ENCODE assay signal across 16 cellular contexts in genomic region chr12:106804668-106805067, GRCh38. TPM values are rescaled to one million over a fixed set of nuclear protein-coding genes. Genes with fewer than 3 reads are reported as not detected.
DNase-seq lines count a peak whose midpoint lies in the region; ATAC-seq and TF ChIP-seq lines count a peak whose summit lies in the region.
"Had no signal": no experiment of that assay in that cellular context is flagged by ENCODE, and none has a peak within 500 bp of the region (broad histone marks: within the 10 kb centered on the region; RNA-seq: fewer than 3 reads in every experiment).

No MANE protein-coding gene starts in this region.

- H3K27me3 ChIP-seq in CD4-positive, alpha-beta memory T cell (ENCODE audit: insufficient read depth, low read length) = no peaks in the 10 kb centered on the region
- H3K27me3 ChIP-seq: BLaER1 treated with 17β-estradiol and CSF1 and Interleukin-3, amounts not matched to agents 10 nM and 100 nM had no signal

- no peaks in the 10 kb centered on the region for H3K9me3 Mint-ChIP-seq in CD4-positive, alpha-beta memory T cell
- H3K9me3 Mint-ChIP-seq in WTC11 = no peaks in the 10 kb centered on the region
- H3K9me3 Mint-ChIP-seq: CD4-positive, CD25-positive, alpha-beta regulatory T cell had no signal

- no peaks in the 10 kb centered on the region for H3K27me3 Mint-ChIP-seq in CD4-positive, alpha-beta memory T cell
- H3K27me3 Mint-ChIP-seq in WTC11 (ENCODE audit: low read depth) = no peaks in the 10 kb centered on the region
- H3K27me3 Mint-ChIP-seq: CD4-positive, CD25-positive, alpha-beta regulatory T cell had no signal

- H3K9me3 ChIP-seq in CD4-positive, alpha-beta memory T cell (ENCODE audit: control insufficient read depth in 1 of 2, low read length in 2 of 2) = no peaks in the 10 kb centered on the region
- H3K9me3 ChIP-seq in mucosa of descending colon = no peaks in the 10 kb centered on the region
- H3K9me3 ChIP-seq: BLaER1 treated with 17β-estradiol and CSF1 and Interleukin-3, amounts not matched to agents 10 nM and 100 nM had no signal

- H3K36me3 ChIP-seq in CD4-positive, alpha-beta memory T cell (ENCODE audit: insufficient read depth, low read length) = no peaks in the 10 kb centered on the region
- H3K36me3 ChIP-seq in mucosa of descending colon (ENCODE audit: low read depth) = no peaks in the 10 kb centered on the region

- peaks cover 0 to 7% (median 3%) of the 10 kb centered on the region in 4 donors for H3K4me1 Mint-ChIP-seq in CD4-positive, alpha-beta memory T cell
- H3K4me1 Mint-ChIP-seq in WTC11 = peaks cover 7% of the 10 kb centered on the region; the same call in 1 of the 2 replicates

- H3K4me3 Mint-ChIP-seq in CD4-positive, alpha-beta memory T cell = no peak overlapping the region
- H3K4me3 Mint-ChIP-seq in WTC11 = no peak overlapping the region
- H3K4me3 Mint-ChIP-seq: CD4-positive, CD25-positive, alpha-beta regulatory T cell had no signal

- H3K27ac ChIP-seq in CD4-positive, alpha-beta memory T cell (ENCODE audit: low read depth, low read length) = no peak overlapping the region
- H3K27ac ChIP-seq: BLaER1 treated with 17β-estradiol and CSF1 and Interleukin-3, amounts not matched to agents 10 nM and 100 nM; HL-60 had no signal

- CTCF ChIA-PET in CD4-positive, alpha-beta memory T cell (lab: Charles Lee; ENCODE audit: partially characterized antibody) = no interaction called here
- CTCF ChIA-PET in WTC11 (lab: Charles Lee) = no interaction called here

- POLR2A ChIA-PET in CD4-positive, alpha-beta memory T cell (lab: Charles Lee; ENCODE audit: partially characterized antibody) = no interaction called here
- POLR2A ChIA-PET in WTC11 (lab: Charles Lee) = no interaction called here

- TF ChIP-seq CTCF in WTC11 (IDR thresholded peaks at IDR 0.05) (no peak), fibroblast of villous mesenchyme (IDR thresholded peaks at IDR 0.05; ENCODE audit: insufficient read depth, low read depth, low read length) (no peak), mucosa of descending colon (IDR thresholded peaks at IDR 0.05) (no peak)

- DNase-seq in CD4-positive, alpha-beta memory T cell = no peak
- DNase-seq in WTC11 (ENCODE audit: low spot score) (no peak), fibroblast of villous mesenchyme (ENCODE audit: low read depth) (peak; percentile 43), mucosa of descending colon (peak in 1 of 3 donors; percentile 10), NOMO-1 treated with dmso at 0.1 percent for 144 hours (lab: John Stamatoyannopoulos, UW; ENCODE audit: unreplicated experiment) (no peak), NCI-H1092 (lab: John Stamatoyannopoulos, UW) (no peak)
- DNase-seq: ACHN; CD4-positive, CD25-positive, alpha-beta regulatory T cell; DMS153; DMS79 treated with DMSO at 0.1 percent for 48 hours; EL; HCEC 1CT had no signal

- intact Hi-C loops in CD4-positive, alpha-beta memory T cell (cut with micrococcal nuclease) = no loop called here
- intact Hi-C loops in mucosa of descending colon (cut with DNase I, micrococcal nuclease) = no loop called here

- ATAC-seq in WTC11 (no peak), mucosa of descending colon (peak; percentile 88), HG02981 (IDR thresholded peaks at IDR 0.05; ENCODE audit: unreplicated experiment) (no peak), GM19452 (IDR thresholded peaks at IDR 0.05; ENCODE audit: unreplicated experiment) (no peak)

- H3K27ac Mint-ChIP-seq in CD4-positive, alpha-beta memory T cell = peak overlapping the region in 4 of 7 donors; percentile 10 to 79 (median 36)
- H3K27ac Mint-ChIP-seq in WTC11 = peak overlapping the region; percentile 19
- H3K27ac Mint-ChIP-seq: CD4-positive, CD25-positive, alpha-beta regulatory T cell had no signal

- peaks cover 25 to 27% of the 10 kb centered on the region in 2 donors for H3K36me3 Mint-ChIP-seq in CD4-positive, alpha-beta memory T cell
- H3K36me3 Mint-ChIP-seq in WTC11 = peaks cover 14% of the 10 kb centered on the region

- no peak overlapping the region for H3K4me3 ChIP-seq in CD4-positive, alpha-beta memory T cell (ENCODE audit: low read length in 2 of 2)
- H3K4me3 ChIP-seq in fibroblast of villous mesenchyme (ENCODE audit: low read depth, low read length) (no peak overlapping the region), mucosa of descending colon (no peak overlapping the region)
- H3K4me3 ChIP-seq: BLaER1 treated with 17β-estradiol and CSF1 and Interleukin-3, amounts not matched to agents 10 nM and 100 nM had no signal

- H3K4me1 ChIP-seq in CD4-positive, alpha-beta memory T cell (ENCODE audit: insufficient read depth, low read length) = no peaks in the 10 kb centered on the region
- H3K4me1 ChIP-seq in mucosa of descending colon (ENCODE audit: low read depth) = no peaks in the 10 kb centered on the region
- H3K4me1 ChIP-seq: BLaER1 treated with 17β-estradiol and CSF1 and Interleukin-3, amounts not matched to agents 10 nM and 100 nM had no signal

TF ChIP-seq in WTC11, 78 proteins besides CTCF, POLR2A, EP300 and RAD21 (continues in another document):
- TF ChIP-seq NFATC4 (CRISPR knock-in tag; IDR thresholded peaks at IDR 0.05) = no peak
- no peak for TF ChIP-seq E2F1 (CRISPR knock-in tag; IDR thresholded peaks at IDR 0.05)
- TF ChIP-seq, protein P1, sequence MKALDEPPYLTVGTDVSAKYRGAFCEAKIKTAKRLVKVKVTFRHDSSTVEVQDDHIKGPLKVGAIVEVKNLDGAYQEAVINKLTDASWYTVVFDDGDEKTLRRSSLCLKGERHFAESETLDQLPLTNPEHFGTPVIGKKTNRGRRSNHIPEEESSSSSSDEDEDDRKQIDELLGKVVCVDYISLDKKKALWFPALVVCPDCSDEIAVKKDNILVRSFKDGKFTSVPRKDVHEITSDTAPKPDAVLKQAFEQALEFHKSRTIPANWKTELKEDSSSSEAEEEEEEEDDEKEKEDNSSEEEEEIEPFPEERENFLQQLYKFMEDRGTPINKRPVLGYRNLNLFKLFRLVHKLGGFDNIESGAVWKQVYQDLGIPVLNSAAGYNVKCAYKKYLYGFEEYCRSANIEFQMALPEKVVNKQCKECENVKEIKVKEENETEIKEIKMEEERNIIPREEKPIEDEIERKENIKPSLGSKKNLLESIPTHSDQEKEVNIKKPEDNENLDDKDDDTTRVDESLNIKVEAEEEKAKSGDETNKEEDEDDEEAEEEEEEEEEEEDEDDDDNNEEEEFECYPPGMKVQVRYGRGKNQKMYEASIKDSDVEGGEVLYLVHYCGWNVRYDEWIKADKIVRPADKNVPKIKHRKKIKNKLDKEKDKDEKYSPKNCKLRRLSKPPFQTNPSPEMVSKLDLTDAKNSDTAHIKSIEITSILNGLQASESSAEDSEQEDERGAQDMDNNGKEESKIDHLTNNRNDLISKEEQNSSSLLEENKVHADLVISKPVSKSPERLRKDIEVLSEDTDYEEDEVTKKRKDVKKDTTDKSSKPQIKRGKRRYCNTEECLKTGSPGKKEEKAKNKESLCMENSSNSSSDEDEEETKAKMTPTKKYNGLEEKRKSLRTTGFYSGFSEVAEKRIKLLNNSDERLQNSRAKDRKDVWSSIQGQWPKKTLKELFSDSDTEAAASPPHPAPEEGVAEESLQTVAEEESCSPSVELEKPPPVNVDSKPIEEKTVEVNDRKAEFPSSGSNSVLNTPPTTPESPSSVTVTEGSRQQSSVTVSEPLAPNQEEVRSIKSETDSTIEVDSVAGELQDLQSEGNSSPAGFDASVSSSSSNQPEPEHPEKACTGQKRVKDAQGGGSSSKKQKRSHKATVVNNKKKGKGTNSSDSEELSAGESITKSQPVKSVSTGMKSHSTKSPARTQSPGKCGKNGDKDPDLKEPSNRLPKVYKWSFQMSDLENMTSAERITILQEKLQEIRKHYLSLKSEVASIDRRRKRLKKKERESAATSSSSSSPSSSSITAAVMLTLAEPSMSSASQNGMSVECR (CRISPR knock-in tag; IDR thresholded peaks at IDR 0.05; ENCODE audit: borderline replicate concordance) = no peak
- no peak for TF ChIP-seq FOXJ3 (CRISPR knock-in tag; IDR thresholded peaks at IDR 0.05; ENCODE audit: borderline replicate concordance)
- TF ChIP-seq HMGXB4 (CRISPR knock-in tag; IDR thresholded peaks at IDR 0.05) = no peak
- TF ChIP-seq FOXP1 (CRISPR knock-in tag; IDR thresholded peaks at IDR 0.05; ENCODE audit: borderline replicate concordance) = no peak
- TF ChIP-seq USF2 (CRISPR knock-in tag; IDR thresholded peaks at IDR 0.05) = no peak

RNA-seq across cellular contexts. Expression of gene RIC8B, which starts 30.2 kb away (rescaled TPM):
- 10 to 100 TPM; 20.8 to 25.0 TPM for total RNA-seq in CD4-positive, alpha-beta memory T cell
- polyA plus RNA-seq in CD4-positive, alpha-beta memory T cell = 10 to 100 TPM in 1 of 2 donors, 1 to 10 TPM in 1; 8.4 to 12.5 TPM
- total RNA-seq in WTC11 (2021) = 14.5 to 20.2 TPM (median 17.3 TPM) in 3 replicates
- 12.6 and 15.1 TPM in 2 replicates for total RNA-seq in fibroblast of villous mesenchyme
- 10 to 100 TPM; 13.3 to 25.3 (median 15.2) TPM for total RNA-seq in mucosa of descending colon
